Comparison of ENCODE assay signal across 20 cellular contexts in the genomic region with DNA sequence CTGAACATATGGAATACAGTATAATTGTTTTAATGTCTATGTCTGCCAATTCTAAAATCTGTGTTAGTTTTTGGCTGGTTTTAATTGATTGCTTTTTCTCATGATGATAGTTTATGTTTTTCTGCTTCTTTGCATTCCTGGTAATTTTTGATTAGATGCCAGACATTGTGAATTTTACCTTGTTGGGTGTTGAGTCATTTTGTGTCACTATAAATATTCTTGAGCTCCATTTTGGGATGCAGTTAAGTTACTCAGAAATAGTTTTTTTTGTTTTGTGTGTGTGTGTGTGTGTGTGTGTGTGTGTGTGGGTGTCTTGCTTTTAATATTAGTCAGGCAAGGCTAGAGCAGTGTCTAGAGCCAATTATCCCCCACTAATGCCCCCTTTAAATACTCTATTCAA.
"Had no signal": no experiment of that assay in that cellular context is flagged by ENCODE, and none has a peak within 500 bp of the region (broad histone marks: within the 10 kb centered on the region; RNA-seq: fewer than 3 reads in every experiment).

No MANE protein-coding gene starts in this region.

- H3K27me3 Mint-ChIP-seq: activated B cell treated with CpG ODN at 0.5 μM for 24 hours had no signal

- H3K4me1 ChIP-seq: transverse colon had no signal

- H3K9me3 Mint-ChIP-seq: nephron had no signal

- ATAC-seq: activated CD8-positive, alpha-beta T cell treated with anti-CD3 and anti-CD28 coated beads for 36 hours; activated naive CD4-positive, alpha-beta T cell treated with anti-CD3 and anti-CD28 coated beads, Interleukin-2, amount 50 U/mL, for 72 hours; activated T-cell treated with anti-CD3 and anti-CD28 coated beads, Interleukin-2, amount 50 U/mL, for 4 hours; effector memory CD8-positive, alpha-beta T cell had no signal

- H3K36me3 Mint-ChIP-seq: brain had no signal

- H3K4me3 ChIP-seq: transverse colon had no signal

- H3K4me3 Mint-ChIP-seq: activated B cell treated with CpG ODN at 0.5 μM for 24 hours; activated CD8-positive, alpha-beta T cell treated with anti-CD3 and anti-CD28 coated beads for 36 hours; activated T-cell treated with anti-CD3 and anti-CD28 coated beads, Interleukin-2, amount 50 U/mL, for 4 hours; brain; central memory CD8-positive, alpha-beta T cell; effector memory CD8-positive, alpha-beta T cell; nephron; T-helper 2 cell treated with Interferon-gamma antibody and Interleukin-4, amounts not matched to agents 5 μg/mL and 100 μg/mL, for 36 hours had no signal

- H3K36me3 ChIP-seq: transverse colon had no signal

- DNase-seq: activated B cell treated with CpG ODN at 0.5 μM for 24 hours; activated CD4-positive, alpha-beta T cell treated with anti-CD3 and anti-CD28 coated beads for 48 hours; activated CD8-positive, alpha-beta T cell treated with anti-CD3 and anti-CD28 coated beads for 36 hours; activated gamma-delta T cell; activated T-cell treated with anti-CD3 and anti-CD28 coated beads, Interleukin-2, amount 50 U/mL, for 4 hours; amygdala; effector memory CD8-positive, alpha-beta T cell; hypothalamus; nucleus accumbens; stimulated activated CD4-positive, alpha-beta T cell treated with anti-CD3 and anti-CD28 coated beads, Interleukin-15, amount 100 ng/mL, for 24 hours; stimulated activated CD4-positive, alpha-beta T cell treated with anti-CD3 and anti-CD28 coated beads, Interleukin-4, amount 100 ng/mL, for 24 hours; stimulated activated naive CD4-positive, alpha-beta T cell treated with Interleukin-2 at 50 U/mL for 16 hours; substantia nigra; transverse colon had no signal

- H3K27ac ChIP-seq: epithelial cell of prostate, transverse colon had no signal

- H3K4me1 Mint-ChIP-seq: activated B cell treated with CpG ODN at 0.5 μM for 24 hours; brain; central memory CD8-positive, alpha-beta T cell; nephron had no signal

- H3K27ac Mint-ChIP-seq: activated B cell treated with CpG ODN at 0.5 μM for 24 hours; activated CD8-positive, alpha-beta T cell treated with anti-CD3 and anti-CD28 coated beads for 36 hours; activated naive CD4-positive, alpha-beta T cell treated with anti-CD3 and anti-CD28 coated beads, Interleukin-2, amount 50 U/mL, for 72 hours; brain; effector memory CD8-positive, alpha-beta T cell; nephron; T-helper 2 cell treated with Interferon-gamma antibody and Interleukin-4, amounts not matched to agents 5 μg/mL and 100 μg/mL, for 36 hours had no signal

- H3K27me3 ChIP-seq: transverse colon had no signal
